13 cellular contexts compared by ENCODE assay signal in the genomic region with DNA sequence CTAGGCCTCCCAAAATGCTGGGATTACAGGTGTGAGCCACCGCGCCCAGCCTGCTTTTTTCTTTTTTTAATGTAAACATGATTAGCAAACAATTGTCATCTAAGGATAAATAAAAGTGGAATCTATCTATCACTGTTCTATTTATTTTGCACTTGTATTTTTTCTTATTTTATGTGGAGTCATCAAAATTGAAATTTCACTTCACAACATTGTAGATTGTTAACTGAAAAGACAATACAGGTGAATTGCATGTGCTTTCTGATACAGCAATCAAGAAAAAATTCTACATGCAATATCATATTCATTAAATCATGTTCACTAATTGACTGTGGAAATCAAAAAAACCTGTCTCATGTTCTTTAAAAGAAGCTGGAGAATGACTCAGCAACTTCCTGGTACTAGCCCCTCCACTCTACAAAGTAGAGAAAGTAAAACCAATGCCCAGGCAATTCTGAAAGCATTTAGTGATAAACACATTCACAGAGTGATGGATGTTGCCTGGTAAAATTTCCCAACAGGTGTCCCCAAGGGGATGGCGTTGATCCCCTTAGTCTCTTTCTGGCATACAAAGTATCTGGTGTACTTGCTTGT. TPM values are rescaled to one million over a fixed set of nuclear protein-coding genes. Genes with fewer than 3 reads are reported as not detected.
DNase-seq lines count a peak whose midpoint lies in the region; ATAC-seq and TF ChIP-seq lines count a peak whose summit lies in the region.
"Had no signal": no experiment of that assay in that cellular context is flagged by ENCODE, and none has a peak within 500 bp of the region (broad histone marks: within the 10 kb centered on the region; RNA-seq: fewer than 3 reads in every experiment).

No MANE protein-coding gene starts in this region.

- no peaks in the 10 kb centered on the region for H3K4me1 Mint-ChIP-seq in T-helper 17 cell
- no peaks in the 10 kb centered on the region for H3K4me1 Mint-ChIP-seq in osteocyte (ENCODE audit: unreplicated experiment)
- H3K4me1 Mint-ChIP-seq: CD4-positive, CD25-positive, alpha-beta regulatory T cell had no signal

- H3K4me3 Mint-ChIP-seq in T-helper 17 cell (no peak overlapping the region), osteocyte (ENCODE audit: unreplicated experiment) (no peak overlapping the region)
- H3K4me3 Mint-ChIP-seq: activated T-cell treated with anti-CD3 and anti-CD28 coated beads, Interleukin-2, amount 50 U/mL, for 4 hours; CD4-positive, CD25-positive, alpha-beta regulatory T cell had no signal

- H3K27ac Mint-ChIP-seq in T-helper 17 cell (peak overlapping the region; percentile 37), osteocyte (ENCODE audit: unreplicated experiment) (no peak overlapping the region)
- H3K27ac Mint-ChIP-seq: CD4-positive, CD25-positive, alpha-beta regulatory T cell had no signal

- DNase-seq in T-helper 17 cell, result no peak
- DNase-seq in stimulated activated CD4-positive, alpha-beta T cell treated with anti-CD3 and anti-CD28 coated beads, Interleukin-1b, Interleukin-23, amount 100 ng/mL, for 48 hours, result no peak
- DNase-seq in NCI-H1930 (lab: John Stamatoyannopoulos, UW), result no peak
- DNase-seq in NCI-H2227 (lab: John Stamatoyannopoulos, UW; ENCODE audit: unreplicated experiment), result no peak
- DNase-seq in osteocyte (ENCODE audit: extremely low spot score, unreplicated experiment), result no peak
- DNase-seq: activated T-cell treated with anti-CD3 and anti-CD28 coated beads, Interleukin-2, amount 50 U/mL, for 4 hours; NCI-H1436; pancreas had no signal

- H3K27me3 Mint-ChIP-seq in T-helper 17 cell (peaks cover 5% of the 10 kb centered on the region), osteocyte (ENCODE audit: unreplicated experiment) (peaks cover 2% of the 10 kb centered on the region)

- H3K9me3 ChIP-seq in T-helper 17 cell (ENCODE audit: control insufficient read depth, low read length, poor library complexity, severe bottlenecking), result no peaks in the 10 kb centered on the region
- H3K9me3 ChIP-seq: pancreas had no signal

- no peak for TF ChIP-seq CTCF in osteocyte (IDR thresholded peaks at IDR 0.05)

- no peaks in the 10 kb centered on the region for H3K9me3 Mint-ChIP-seq in osteocyte (ENCODE audit: unreplicated experiment)
- H3K9me3 Mint-ChIP-seq: activated T-cell treated with anti-CD3 and anti-CD28 coated beads, Interleukin-2, amount 50 U/mL, for 4 hours had no signal

- peak; percentile 72 for ATAC-seq in GM18511 (IDR thresholded peaks at IDR 0.05; ENCODE audit: unreplicated experiment)
- ATAC-seq in GM21528 (IDR thresholded peaks at IDR 0.05; ENCODE audit: low FRiP score, unreplicated experiment), result peak; percentile 59
- peak; percentile 68 for ATAC-seq in HG03196 (IDR thresholded peaks at IDR 0.05; ENCODE audit: unreplicated experiment)
- no peak for ATAC-seq in T-helper 17 cell
- ATAC-seq: activated T-cell treated with anti-CD3 and anti-CD28 coated beads, Interleukin-2, amount 50 U/mL, for 4 hours had no signal

- no peaks in the 10 kb centered on the region for H3K36me3 Mint-ChIP-seq in T-helper 17 cell (ENCODE audit: low read depth)
- no peaks in the 10 kb centered on the region for H3K36me3 Mint-ChIP-seq in osteocyte (ENCODE audit: unreplicated experiment)
- H3K36me3 Mint-ChIP-seq: CD4-positive, CD25-positive, alpha-beta regulatory T cell had no signal

RNA-seq across cellular contexts. Expression of gene RFX6, which starts 10.7 kb away (rescaled TPM):
- total RNA-seq in T-helper 17 cell (not detected), osteocyte (not detected in 2 replicates)
- total RNA-seq: activated T-cell treated with anti-CD3 and anti-CD28 coated beads, Interleukin-2, amount 50 U/mL, for 4 hours; cardiac muscle cell; CD4-positive, CD25-positive, alpha-beta regulatory T cell had no signal

RNA-seq across cellular contexts. Expression of gene GPRC6A, which starts 37.5 kb away (rescaled TPM):
- not detected for total RNA-seq in T-helper 17 cell
- total RNA-seq in osteocyte, result not detected in 2 replicates
- total RNA-seq: activated T-cell treated with anti-CD3 and anti-CD28 coated beads, Interleukin-2, amount 50 U/mL, for 4 hours; cardiac muscle cell; CD4-positive, CD25-positive, alpha-beta regulatory T cell; pancreas had no signal
